ENCODE assay signal across 10 cellular contexts in the genomic region with DNA sequence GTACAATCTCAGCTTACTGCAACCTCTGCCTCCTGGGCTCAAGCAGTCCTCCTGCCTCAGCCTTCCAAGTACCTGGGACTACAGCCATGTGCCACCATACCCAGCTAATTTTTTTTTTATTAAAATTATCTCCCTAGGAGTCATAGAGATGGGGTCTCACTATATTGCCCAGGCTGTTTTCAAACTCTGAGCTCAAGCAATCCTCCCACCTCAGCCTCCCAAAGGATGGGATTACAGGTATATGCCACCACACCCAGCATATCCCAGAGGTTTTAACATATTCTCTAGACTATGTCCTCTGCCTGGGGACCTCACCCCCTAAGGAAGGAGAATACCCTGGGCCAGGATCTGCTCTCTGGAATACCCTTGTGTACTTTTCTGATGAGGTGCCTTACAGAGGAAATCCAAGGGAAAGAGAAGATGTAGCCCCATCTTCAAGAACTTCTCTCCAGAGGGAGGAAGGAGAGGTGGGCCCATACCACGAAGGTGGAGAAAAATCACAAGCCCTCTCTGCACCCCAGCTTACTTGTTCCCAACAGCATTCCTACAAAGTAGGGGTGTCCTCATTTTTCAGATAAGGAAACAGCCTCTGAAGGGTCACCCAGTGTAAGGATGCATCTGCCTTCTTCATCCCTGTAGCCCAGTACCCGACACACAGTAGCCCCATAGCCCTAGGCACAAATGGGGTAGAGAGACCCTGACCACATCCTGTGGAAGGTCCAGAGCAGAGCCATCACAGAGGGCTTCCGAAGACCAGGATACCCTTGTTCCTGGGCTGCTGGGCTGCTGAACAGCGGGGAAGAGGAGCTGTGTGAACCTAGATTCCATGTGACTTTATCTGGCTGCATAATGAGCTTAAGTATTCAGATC.
DNase-seq lines count a peak whose midpoint lies in the region; ATAC-seq and TF ChIP-seq lines count a peak whose summit lies in the region.
"Had no signal": no experiment of that assay in that cellular context is flagged by ENCODE, and none has a peak within 500 bp of the region (broad histone marks: within the 10 kb centered on the region; RNA-seq: fewer than 3 reads in every experiment).

No MANE protein-coding gene starts in this region.

- no peaks in the 10 kb centered on the region for H3K9me3 ChIP-seq in esophagus squamous epithelium

- peaks cover 88% of the 10 kb centered on the region for H3K4me1 Mint-ChIP-seq in stimulated activated naive CD8-positive, alpha-beta T cell treated with anti-CD3 and anti-CD28 coated beads, Interleukin-15, Interleukin-2, amounts not matched to agents 100 ng/mL and 50 ng/mL, for 24 hours (ENCODE audit: low read depth)

- H3K4me1 ChIP-seq in esophagus squamous epithelium, result peaks cover 0 to 59% (median 32%) of the 10 kb centered on the region in 3 donors

- DNase-seq in NCI-H82 (lab: John Stamatoyannopoulos, UW) (peak; percentile 41), NCI-H82 treated with DMSO at 0.1 percent for 48 hours (lab: John Stamatoyannopoulos, UW; ENCODE audit: unreplicated experiment) (no peak), esophagus squamous epithelium (lab: John Stamatoyannopoulos, UW) (no peak), D341Med (ENCODE audit: low spot score) (no peak), glomerular visceral epithelial cell (ENCODE audit: extremely low spot score) (no peak)
- DNase-seq: NCI-H446 had no signal

- no peak for TF ChIP-seq POLR2A in esophagus squamous epithelium (IDR thresholded peaks at IDR 0.05)

- 65 to 67% methylated on average over 3 to 4 of the region's 4 CpGs for WGBS in esophagus squamous epithelium, 2 donors

- TF ChIP-seq CTCF in esophagus squamous epithelium (IDR thresholded peaks at IDR 0.05), result no peak

- H3K27me3 ChIP-seq in esophagus squamous epithelium, result no peaks in the 10 kb centered on the region

- H3K9me3 Mint-ChIP-seq in stimulated activated naive CD8-positive, alpha-beta T cell treated with anti-CD3 and anti-CD28 coated beads, Interleukin-15, Interleukin-2, amounts not matched to agents 100 ng/mL and 50 ng/mL, for 24 hours, result no peaks in the 10 kb centered on the region

- peak overlapping the region; percentile 69 for H3K4me3 Mint-ChIP-seq in stimulated activated naive CD8-positive, alpha-beta T cell treated with anti-CD3 and anti-CD28 coated beads, Interleukin-15, Interleukin-2, amounts not matched to agents 100 ng/mL and 50 ng/mL, for 24 hours

- H3K27me3 Mint-ChIP-seq in stimulated activated naive CD8-positive, alpha-beta T cell treated with anti-CD3 and anti-CD28 coated beads, Interleukin-15, Interleukin-2, amounts not matched to agents 100 ng/mL and 50 ng/mL, for 24 hours, result no peaks in the 10 kb centered on the region

- peaks cover 27% of the 10 kb centered on the region for H3K36me3 Mint-ChIP-seq in stimulated activated naive CD8-positive, alpha-beta T cell treated with anti-CD3 and anti-CD28 coated beads, Interleukin-15, Interleukin-2, amounts not matched to agents 100 ng/mL and 50 ng/mL, for 24 hours (ENCODE audit: low read depth)

- H3K27ac ChIP-seq in esophagus squamous epithelium, result peak overlapping the region in 3 of 4 donors; percentile 70 to 85 (median 71)
- H3K27ac ChIP-seq: 22Rv1 had no signal

- intact Hi-C loops in esophagus squamous epithelium (cut with DNase I), result no loop called here

- H3K4me3 ChIP-seq in esophagus squamous epithelium, result no peak overlapping the region

- peak overlapping the region; percentile 95 for H3K27ac Mint-ChIP-seq in stimulated activated naive CD8-positive, alpha-beta T cell treated with anti-CD3 and anti-CD28 coated beads, Interleukin-15, Interleukin-2, amounts not matched to agents 100 ng/mL and 50 ng/mL, for 24 hours

- peak; percentile 19 for ATAC-seq in HG03442 (IDR thresholded peaks at IDR 0.05; ENCODE audit: unreplicated experiment)
- no peak for ATAC-seq in HG03520 (IDR thresholded peaks at IDR 0.05; ENCODE audit: unreplicated experiment)

- peaks cover 0 to under 1% (median 0%) of the 10 kb centered on the region in 3 donors for H3K36me3 ChIP-seq in esophagus squamous epithelium
